In genomic region chr3:126704494-126705214, GRCh38 we compare ENCODE assay signal across 8 cellular contexts. TPM values are rescaled to one million over a fixed set of nuclear protein-coding genes. Genes with fewer than 3 reads are reported as not detected.
DNase-seq lines count a peak whose midpoint lies in the region; ATAC-seq, FAIRE-seq and TF ChIP-seq lines count a peak whose summit lies in the region.

No MANE protein-coding gene starts in this region.

- H3K27me3 Mint-ChIP-seq in natural killer cell (ENCODE audit: low read depth in 2 of 2) = peaks cover 34 to 39% of the 10 kb centered on the region in 2 donors

- no peaks in the 10 kb centered on the region for H3K9me3 ChIP-seq in H1 (ENCODE audit: insufficient read depth in 2 of 2, low read depth in 1 of 2, low read length in 1 of 2)

- H3K14ac ChIP-seq in H1 (ENCODE audit: insufficient read length) = no peak overlapping the region

- H3K4ac ChIP-seq in H1 (replicated peaks; ENCODE audit: insufficient read length, low read depth, low read length) = no peak overlapping the region

- H3K79me1 ChIP-seq in H1 (ENCODE audit: low read depth, low read length) = no peaks in the 10 kb centered on the region

- no peaks in the 10 kb centered on the region for H3K9me3 Mint-ChIP-seq in natural killer cell

- H3K36me3 Mint-ChIP-seq in natural killer cell = no peaks in the 10 kb centered on the region

- WGBS in H1 (ENCODE audit: extremely low coverage in 1 of 2, insufficient coverage in 1 of 2, insufficient read length in 1 of 2, insufficient replicate concordance in 2 of 2, low coverage in 1 of 2, low lambda C conversion rate in 2 of 2, missing lambda C conversion rate in 1 of 2), 2 experiments = 22% methylated on average over 27 of the region's 44 CpGs; no CpG with 5 or more reads in 1 of the 2 experiments

- H4K8ac ChIP-seq in H1 (ENCODE audit: extremely low read depth, insufficient read depth, low read length) = peak overlapping the region; percentile 66; the same call in 1 of the 2 replicates

- H3K4me3 Mint-ChIP-seq in natural killer cell = peak overlapping the region; percentile 96

- H3K36me3 ChIP-seq in BJ (ENCODE audit: control insufficient read depth, insufficient read depth, low read length) = no peaks in the 10 kb centered on the region
- no peaks in the 10 kb centered on the region for H3K36me3 ChIP-seq in H1 (ENCODE audit: control insufficient read depth in 2 of 4, insufficient read depth in 4 of 4, low read length in 3 of 4)

- peak overlapping the region; percentile 88 for H3K4me3 ChIP-seq in BJ (ENCODE audit: low read depth, low read length)
- H3K4me3 ChIP-seq in H1 (ENCODE audit: extremely low read depth in 1 of 4, insufficient read depth in 2 of 4, low read depth in 3 of 4, low read length in 4 of 4) = peak overlapping the region; percentile 57 to 77 (median 62)

- FAIRE-seq in H1 (lab: Jason Lieb, UNC) = no peak

- peaks cover 3 to 8% (median 5%) of the 10 kb centered on the region in 4 experiments; a peak in 6 of 7 replicates for H3K4me1 ChIP-seq in H1 (replicated peaks in 1 of 4; ENCODE audit: control insufficient read depth in 3 of 4, insufficient read depth in 4 of 4, low read length in 3 of 4)

- no peak overlapping the region for H4K5ac ChIP-seq in H1 (ENCODE audit: insufficient read length, low read depth, low read length)

- H3K56ac ChIP-seq in H1 (replicated peaks; ENCODE audit: insufficient read length, low read depth, low read length) = no peak overlapping the region

- H3K4me2 ChIP-seq in H1 (ENCODE audit: insufficient read depth in 1 of 2, low read depth in 2 of 2, low read length in 2 of 2) = peak overlapping the region; percentile 79 to 83

- POLR2A ChIA-PET in BJ (lab: Charles Lee) (no interaction called here), H1 (lab: Charles Lee; ENCODE audit: partially characterized antibody) (interaction anchor here (1.3 to 1.4 kb wide), 2 partner anchors 8 to 14 kb away, joined by 3 to 5 read pairs; no protein-coding TSS in a partner anchor)

- peaks cover 17 to 23% of the 10 kb centered on the region in 2 donors for H3K4me1 Mint-ChIP-seq in natural killer cell

- TF ChIP-seq EP300 in H1 (IDR thresholded peaks at IDR 0.05; ENCODE audit: borderline replicate concordance in 1 of 2, low read depth in 2 of 2, low read length in 2 of 2) = no peak

- no peak overlapping the region for H3K23ac ChIP-seq in H1 (ENCODE audit: insufficient read length)

- no peak overlapping the region for H2BK12ac ChIP-seq in H1 (ENCODE audit: low read depth, low read length)

- intact Hi-C loops in natural killer cell (cut with micrococcal nuclease) = loop anchor here (10.0 kb wide), 1 partner anchor 280 kb away; the partner anchor contains the start of gene PLXNA1

- no peak overlapping the region for H2BK5ac ChIP-seq in H1 (ENCODE audit: low read depth, low read length)

- no peak for TF ChIP-seq RAD21 in H1 (IDR thresholded peaks at IDR 0.05 in 1 of 2, conservative IDR thresholded peaks at IDR 0.05 in 1 of 2; ENCODE audit: low read depth in 2 of 2, low read length in 2 of 2)

- no peak for DNase-seq in BJ (ENCODE audit: low read depth)
- peak; percentile 8 for DNase-seq in GM19238 (ENCODE audit: insufficient read length, low spot score)
- DNase-seq in NCI-H69 (lab: John Stamatoyannopoulos, UW) = peak; percentile 35
- no peak for DNase-seq in H1 (ENCODE audit: low read depth in 1 of 2, low spot score in 2 of 2)
- DNase-seq in natural killer cell = no peak
- no peak for DNase-seq in NCI-H187 treated with DMSO at 0.1 percent for 48 hours (lab: John Stamatoyannopoulos, UW)
- DNase-seq in activated CD4-positive, alpha-beta T cell treated with anti-CD3 and anti-CD28 coated beads, Interleukin-2, amount 50 U/mL, for 1 hour = no peak

- no peak overlapping the region for H2BK120ac ChIP-seq in H1 (replicated peaks; ENCODE audit: low read depth, low read length)

- no peaks in the 10 kb centered on the region; the same call in 1 of the 2 replicates for H3K27me3 ChIP-seq in BJ (ENCODE audit: control insufficient read depth, insufficient read depth, low read length)
- H3K27me3 ChIP-seq in H1 (replicated peaks in 1 of 4; ENCODE audit: control insufficient read depth in 3 of 4, extremely low read depth in 1 of 4, insufficient read depth in 3 of 4, low read length in 3 of 4) = peaks cover 0 to 15% (median 6%) of the 10 kb centered on the region in 4 experiments; a peak in 5 of 7 replicates

- peaks cover 0 to 23% of the 10 kb centered on the region in 2 experiments; a peak in 3 of 4 replicates for H3K79me2 ChIP-seq in H1 (ENCODE audit: control insufficient read depth in 1 of 2, insufficient read depth in 2 of 2, low read length in 2 of 2)

- H3K27ac ChIP-seq in H1 (ENCODE audit: low read depth, low read length) = no peak overlapping the region

- no peak for TF ChIP-seq POLR2A in H1 (IDR thresholded peaks at IDR 0.05; ENCODE audit: control extremely low read depth in 1 of 2, low read depth in 2 of 2, low read length in 2 of 2)

- no peak overlapping the region for H4K91ac ChIP-seq in H1 (replicated peaks; ENCODE audit: insufficient read length, low read length)

- H4K20me1 ChIP-seq in H1 (replicated peaks in 1 of 2; ENCODE audit: control insufficient read depth in 1 of 2, insufficient read depth in 2 of 2, low read length in 2 of 2) = peaks cover 0 to 4% of the 10 kb centered on the region in 2 experiments

- H2AK5ac ChIP-seq in H1 (ENCODE audit: low read depth, low read length) = no peak overlapping the region

- ATAC-seq in natural killer cell = no peak
- ATAC-seq in HG03095 (IDR thresholded peaks at IDR 0.05; ENCODE audit: unreplicated experiment) = no peak

- peak overlapping the region; percentile 4; the same call in 1 of the 2 replicates for H2AFZ ChIP-seq in H1 (ENCODE audit: low read length)

- H3K18ac ChIP-seq in H1 (ENCODE audit: extremely low read depth, low read length) = no peak overlapping the region; the same call in 1 of the 2 replicates

- CTCF ChIA-PET in BJ (lab: Yijun Ruan, JAX) (interaction anchor here (1.5 to 2.9 kb wide), 3 partner anchors 25 to 750 kb away, joined by 4 to 12 read pairs (median 5); no protein-coding TSS in a partner anchor), H1 (lab: Charles Lee; ENCODE audit: partially characterized antibody) (interaction anchor here (0.7 to 3.3 kb wide), 13 partner anchors 8 to 769 kb away, joined by 3 to 19 read pairs (median 4); no protein-coding TSS in a partner anchor)

- H2BK15ac ChIP-seq in H1 (ENCODE audit: low read length) = no peak overlapping the region

- H3K9ac ChIP-seq in H1 (replicated peaks in 1 of 4; ENCODE audit: extremely low read depth in 1 of 4, low read depth in 3 of 4, low read length in 3 of 4) = no peak overlapping the region; a peak in 1 of 7 replicates

- TF ChIP-seq CTCF in BJ (IDR thresholded peaks at IDR 0.05; ENCODE audit: insufficient read depth, low read depth, low read length) (no peak), H1 (IDR thresholded peaks at IDR 0.05; ENCODE audit: control extremely low read depth in 1 of 3, insufficient read depth in 1 of 3, low read depth in 1 of 3, low read length in 3 of 3) (no peak), natural killer cell (IDR thresholded peaks at IDR 0.05) (no peak)

- H3K27ac Mint-ChIP-seq in natural killer cell = peak overlapping the region in 1 of 2 donors; percentile 89

- peaks cover 11% of the 10 kb centered on the region; the same call in 1 of the 2 replicates for H3K23me2 ChIP-seq in H1 (ENCODE audit: low read depth, low read length)

- no peak overlapping the region for H2BK20ac ChIP-seq in H1 (ENCODE audit: low read length)

TF ChIP-seq in H1, 55 proteins besides CTCF, POLR2A, EP300 and RAD21 (continues in another document):
- TF ChIP-seq PHF8 (conservative IDR thresholded peaks at IDR 0.05; ENCODE audit: low read depth, low read length) (no peak), HDAC2 (IDR thresholded peaks at IDR 0.05; ENCODE audit: borderline replicate concordance in 1 of 2, low read depth in 2 of 2, low read length in 2 of 2) (no peak), TEAD4 (IDR thresholded peaks at IDR 0.05; ENCODE audit: low read depth, low read length) (no peak), SP4 (IDR thresholded peaks at IDR 0.05; ENCODE audit: low read length) (no peak), KDM4A (IDR thresholded peaks at IDR 0.05; ENCODE audit: low read depth, low read length, severe bottlenecking) (peak; percentile 86), SP1 (IDR thresholded peaks at IDR 0.05; ENCODE audit: low read depth, low read length) (no peak), SUZ12 (IDR thresholded peaks at IDR 0.05; ENCODE audit: low read length) (0 out of 2 replicates have a peak, but pooled peaks have one; percentile 8), EGR1 (IDR thresholded peaks at IDR 0.05; ENCODE audit: borderline replicate concordance, low read depth, low read length) (no peak), POLR2AphosphoS5 (IDR thresholded peaks at IDR 0.05; ENCODE audit: low read depth, low read length) (no peak), EZH2 (IDR thresholded peaks at IDR 0.05; ENCODE audit: low read depth, low read length, severe bottlenecking) (no peak), ASH2L (IDR thresholded peaks at IDR 0.05; ENCODE audit: low read length) (peak; percentile 7)

RNA-seq across cellular contexts. Expression of gene CHCHD6, which starts 0.6 kb away (rescaled TPM):
- polyA plus RNA-seq in BJ (2011; rRNA removed) (13.4 and 23.7 TPM in 2 replicates), H1 (2011; rRNA removed) (32.4 and 39.4 TPM in 2 replicates)
- 3.3 and 3.9 TPM in 2 replicates for polyA minus RNA-seq in BJ (2011; rRNA and poly(A)+ RNA removed)
- total RNA-seq in H1 (2021; fragmentation: NEBNext Ultra II Directional; extraction: Animal tissue kit (Norgen Biotek cat#: 25700)) = 36.3 and 37.6 TPM in 2 replicates
- 55.3 TPM for polyA plus RNA-seq in H1 (2011; cell fraction: cytosol; rRNA removed)
- 34.8 TPM for polyA plus RNA-seq in H1 (2011; cell fraction: nucleus; rRNA removed)
- polyA plus RNA-seq in H1 (2012, experiment 1 of 2) = 33.9 to 47.2 TPM (median 45.8 TPM) in 4 replicates
- polyA plus RNA-seq in H1 (2012, experiment 2 of 2) = 38.8 TPM
- polyA plus RNA-seq in H1 (2013, experiment 1 of 2) = 30.0 TPM
- 30.2 TPM for polyA plus RNA-seq in H1 (2013, experiment 2 of 2)
- polyA minus RNA-seq in H1 (2011; rRNA and poly(A)+ RNA removed) = 5.7 and 8.8 TPM in 2 replicates
- polyA minus RNA-seq in H1 (2011; cell fraction: cytosol; rRNA and poly(A)+ RNA removed) = 11.3 TPM
- 14.6 TPM for polyA minus RNA-seq in H1 (2011; cell fraction: nucleus; rRNA and poly(A)+ RNA removed)
- total RNA-seq in natural killer cell = 1 to 10 TPM; 5.3 to 9.9 (median 8.3) TPM

RNA-seq across cellular contexts. Expression of gene TXNRD3, which starts 49.7 kb away (rescaled TPM):
- polyA plus RNA-seq in BJ (2011; rRNA removed) (4.4 and 5.5 TPM in 2 replicates), H1 (2011; rRNA removed) (3.9 and 4.3 TPM in 2 replicates)
- 4.4 and 6.6 TPM in 2 replicates for polyA minus RNA-seq in BJ (2011; rRNA and poly(A)+ RNA removed)
- total RNA-seq in H1 (2021; fragmentation: NEBNext Ultra II Directional; extraction: Animal tissue kit (Norgen Biotek cat#: 25700)) = 3.2 and 3.4 TPM in 2 replicates
- polyA plus RNA-seq in H1 (2011; cell fraction: cytosol; rRNA removed) = 3.0 TPM
- polyA plus RNA-seq in H1 (2011; cell fraction: nucleus; rRNA removed) = 7.4 TPM
- 6.0 to 10.1 TPM (median 9.2 TPM) in 4 replicates for polyA plus RNA-seq in H1 (2012, experiment 1 of 2)
- polyA plus RNA-seq in H1 (2012, experiment 2 of 2) = 1.1 TPM
- polyA plus RNA-seq in H1 (2013, experiment 1 of 2) = 4.8 TPM
- polyA plus RNA-seq in H1 (2013, experiment 2 of 2) = 4.6 TPM
- 7.9 and 9.9 TPM in 2 replicates for polyA minus RNA-seq in H1 (2011; rRNA and poly(A)+ RNA removed)
- polyA minus RNA-seq in H1 (2011; cell fraction: cytosol; rRNA and poly(A)+ RNA removed) = 1.5 TPM
- polyA minus RNA-seq in H1 (2011; cell fraction: nucleus; rRNA and poly(A)+ RNA removed) = 9.2 TPM
- 1 to 10 TPM in 1 of 3 donors, under 1 TPM in 2; 0.77 to 1.1 (median 0.80) TPM for total RNA-seq in natural killer cell

Comparison
In these comparisons a context has a peak if more than half of its experiments do, and no peak if none do; other contexts are left out.
1. DNase-seq: peak in GM19238 (single experiment) and NCI-H69 (single experiment); none in BJ (single experiment), H1 (0 of 2), natural killer cell (single experiment), NCI-H187 treated with DMSO at 0.1 percent for 48 hours (single experiment) and activated CD4-positive, alpha-beta T cell treated with anti-CD3 and anti-CD28 coated beads, Interleukin-2, amount 50 U/mL, for 1 hour (single experiment).